1 cellular context compared by ENCODE assay signal in genomic region chr5:32145378-32145777, GRCh38.
TF ChIP-seq lines count a peak whose summit lies in the region.

No MANE protein-coding gene starts in this region.

TF ChIP-seq in GM23338, 12 proteins besides CTCF, POLR2A, EP300 and RAD21 (continued from another document):
- no peak for TF ChIP-seq ZNF462 (CRISPR knock-in tag; IDR thresholded peaks at IDR 0.05)
- TF ChIP-seq REST (IDR thresholded peaks at IDR 0.05; ENCODE audit: unreplicated experiment) = no peak
